Comparison of ENCODE assay signal across 8 cellular contexts in genomic region chr3:16482194-16482769, GRCh38. TPM values are rescaled to one million over a fixed set of nuclear protein-coding genes. Genes with fewer than 3 reads are reported as not detected.
DNase-seq lines count a peak whose midpoint lies in the region; ATAC-seq and TF ChIP-seq lines count a peak whose summit lies in the region.

No MANE protein-coding gene starts in this region.

- H3K4me3 Mint-ChIP-seq in T-helper 17 cell (peak overlapping the region; percentile 72), endodermal cell (no peak overlapping the region)

- H3K4me1 ChIP-seq in neutrophil (ENCODE audit: control insufficient read depth in 1 of 2, insufficient read depth in 1 of 2, low read depth in 1 of 2, low read length in 1 of 2), result peaks cover 18 to 26% of the 10 kb centered on the region in 2 experiments
- peaks cover 4% of the 10 kb centered on the region for H3K4me1 ChIP-seq in endodermal cell (ENCODE audit: control insufficient read depth, insufficient read depth, low read length)

- no peaks in the 10 kb centered on the region for H3K27me3 ChIP-seq in neutrophil
- peaks cover 5% of the 10 kb centered on the region; the same call in 1 of the 2 replicates for H3K27me3 ChIP-seq in H7 (ENCODE audit: control insufficient read depth, insufficient read depth, low read length)
- no peaks in the 10 kb centered on the region for H3K27me3 ChIP-seq in dorsolateral prefrontal cortex
- peaks cover 58% of the 10 kb centered on the region for H3K27me3 ChIP-seq in endodermal cell (ENCODE audit: control insufficient read depth, insufficient read depth, low read length, poor library complexity, severe bottlenecking)

- H3K9me3 ChIP-seq in T-helper 17 cell (ENCODE audit: control insufficient read depth, low read length, poor library complexity, severe bottlenecking) (no peaks in the 10 kb centered on the region), neutrophil (no peaks in the 10 kb centered on the region), endodermal cell (ENCODE audit: control insufficient read depth, low read length) (no peaks in the 10 kb centered on the region)

- no peaks in the 10 kb centered on the region for H3K9me3 Mint-ChIP-seq in endodermal cell

- TF ChIP-seq CTCF in neutrophil (IDR thresholded peaks at IDR 0.05) (no peak), dorsolateral prefrontal cortex (IDR thresholded peaks at IDR 0.05 in 54 of 56, conservative IDR thresholded peaks at IDR 0.05 in 2 of 56; ENCODE audit: low read depth in 1 of 56, partially characterized antibody in 56 of 56) (no peak), endodermal cell (conservative IDR thresholded peaks at IDR 0.05) (no peak)

- peak overlapping the region; percentile 89 for H3K27ac Mint-ChIP-seq in T-helper 17 cell
- no peak overlapping the region for H3K27ac Mint-ChIP-seq in endodermal cell

- no peak overlapping the region for H3K9ac ChIP-seq in endodermal cell (ENCODE audit: extremely low read depth, low read length, poor library complexity, severe bottlenecking)

- H3K27me3 Mint-ChIP-seq in T-helper 17 cell (no peaks in the 10 kb centered on the region), endodermal cell (ENCODE audit: insufficient read depth) (peaks cover 93% of the 10 kb centered on the region)

- H3K36me3 Mint-ChIP-seq in T-helper 17 cell (ENCODE audit: low read depth) (peaks cover 3% of the 10 kb centered on the region), endodermal cell (ENCODE audit: low read depth) (no peaks in the 10 kb centered on the region)

- DNase-seq in T-helper 17 cell, result no peak
- DNase-seq in NCI-H1694 treated with DMSO at 0.1 percent for 48 hours (lab: John Stamatoyannopoulos, UW), result no peak
- no peak for DNase-seq in H7
- no peak for DNase-seq in dorsolateral prefrontal cortex
- DNase-seq in endodermal cell, result no peak

- H3K4me1 Mint-ChIP-seq in T-helper 17 cell, result peaks cover 33% of the 10 kb centered on the region
- peaks cover 24% of the 10 kb centered on the region for H3K4me1 Mint-ChIP-seq in endodermal cell

- intact Hi-C loops in dorsolateral prefrontal cortex (cut with DNase I), result no loop called here

- H3K27ac ChIP-seq in neutrophil (peak overlapping the region; percentile 69), dorsolateral prefrontal cortex (peak overlapping the region in 22 of 59 donors; percentile 1 to 61 (median 37)), endodermal cell (ENCODE audit: low read depth, low read length) (no peak overlapping the region)

- H3K4me3 ChIP-seq in neutrophil (ENCODE audit: low read depth in 1 of 2, low read length in 1 of 2), result peak overlapping the region; percentile 8 to 26
- H3K4me3 ChIP-seq in H7 (ENCODE audit: insufficient read depth, low read depth, low read length), result no peak overlapping the region
- H3K4me3 ChIP-seq in dorsolateral prefrontal cortex, result no peak overlapping the region
- no peak overlapping the region for H3K4me3 ChIP-seq in endodermal cell (ENCODE audit: low read length)

- H3K36me3 ChIP-seq in neutrophil (no peaks in the 10 kb centered on the region), H7 (replicated peaks; ENCODE audit: control insufficient read depth, insufficient read depth, low read length) (no peaks in the 10 kb centered on the region), endodermal cell (ENCODE audit: control insufficient read depth, insufficient read depth, low read length) (no peaks in the 10 kb centered on the region)

- ATAC-seq in GM19023 (IDR thresholded peaks at IDR 0.05; ENCODE audit: unreplicated experiment) (peak; percentile 9), HG02678 (IDR thresholded peaks at IDR 0.05; ENCODE audit: unreplicated experiment) (peak; percentile 21), T-helper 17 cell (peak; percentile 38)

- 92 to 100% methylated on average over 2 to 5 of the region's 5 CpGs for WGBS in endodermal cell (ENCODE audit: insufficient coverage in 1 of 2, insufficient read length in 1 of 2), 2 experiments

RNA-seq across cellular contexts. Expression of gene RFTN1, which starts 31.2 kb away (rescaled TPM):
- total RNA-seq in T-helper 17 cell (10 to 100 TPM; 51.8 to 55.8 TPM), dorsolateral prefrontal cortex (10 to 100 TPM; 15.8 to 64.1 (median 39.9) TPM), endodermal cell (1 to 10 TPM in 1 of 2 donors, under 1 TPM in 1; 0.80 to 1.1 TPM)
- 0.81 and 0.90 TPM in 2 replicates for total RNA-seq in H7 (2014; rRNA removed; shearing (Covaris generic))
- 5.2 TPM for polyA plus RNA-seq in endodermal cell (2013, experiment 1 of 2)
- polyA plus RNA-seq in endodermal cell (2013, experiment 2 of 2), result 7.0 TPM

Comparison
In these comparisons a context has a peak if more than half of its experiments do, and no peak if none do; other contexts are left out.
1. H3K4me3 ChIP-seq: peak in neutrophil (2 of 2); none in H7 (single experiment), dorsolateral prefrontal cortex (0 of 59) and endodermal cell (single experiment).
2. Peak in every context shown above with its lines, with median percentiles within 50 percentile points of each other: ATAC-seq.